In genomic region chr19:4171676-4172075, GRCh38 we compare ENCODE assay signal across 19 cellular contexts. TPM values are rescaled to one million over a fixed set of nuclear protein-coding genes. Genes with fewer than 3 reads are reported as not detected.
DNase-seq lines count a peak whose midpoint lies in the region; ATAC-seq, FAIRE-seq and TF ChIP-seq lines count a peak whose summit lies in the region.
"Had no signal": no experiment of that assay in that cellular context is flagged by ENCODE, and none has a peak within 500 bp of the region (broad histone marks: within the 10 kb centered on the region; RNA-seq: fewer than 3 reads in every experiment).

No MANE protein-coding gene starts in this region.

- H3K27ac ChIP-seq in GM23338 (ENCODE audit: low read depth), result no peak overlapping the region
- no peak overlapping the region for H3K27ac ChIP-seq in HepG2 (ENCODE audit: extremely low read length, insufficient read depth, low read length)
- no peak overlapping the region for H3K27ac ChIP-seq in trophoblast cell (ENCODE audit: low read depth, low read length)
- H3K27ac ChIP-seq in lower lobe of right lung, result no peak overlapping the region
- H3K27ac ChIP-seq: BLaER1 had no signal

- peak overlapping the region; percentile 27 for H3K23ac ChIP-seq in trophoblast cell (ENCODE audit: low read length)

- in situ Hi-C loops in HepG2 (cut with HindIII; ENCODE audit: extremely low pct_ligation_motif_present, low pct_unique_long_range_greater_than_20kb), result no loop called here

- no peak overlapping the region for H3K4me3 ChIP-seq in GM23338
- H3K4me3 ChIP-seq in HepG2 (replicated peaks in 1 of 3; ENCODE audit: insufficient read depth in 1 of 3, low read depth in 2 of 3, low read length in 3 of 3), result no peak overlapping the region
- H3K4me3 ChIP-seq in trophoblast cell (ENCODE audit: low read depth, low read length), result peak overlapping the region; percentile 20
- no peak overlapping the region for H3K4me3 ChIP-seq in lower lobe of right lung
- H3K4me3 ChIP-seq: BLaER1, K562 had no signal

- peaks cover 8% of the 10 kb centered on the region; the same call in 1 of the 2 replicates for H3K27me3 ChIP-seq in GM23338 (ENCODE audit: insufficient read depth)
- no peaks in the 10 kb centered on the region for H3K27me3 ChIP-seq in HepG2 (ENCODE audit: control insufficient read depth in 1 of 2, insufficient read depth in 2 of 2, low read length in 2 of 2)
- H3K27me3 ChIP-seq in trophoblast cell (ENCODE audit: insufficient read depth, low read length), result no peaks in the 10 kb centered on the region
- peaks cover 17% of the 10 kb centered on the region for H3K27me3 ChIP-seq in lower lobe of right lung (ENCODE audit: low read depth)

- H4K20me1 ChIP-seq in GM23338 (replicated peaks; ENCODE audit: insufficient read depth) (no peaks in the 10 kb centered on the region; the same call in 1 of the 2 replicates), HepG2 (ENCODE audit: insufficient read depth, low read length) (peaks cover 4% of the 10 kb centered on the region; the same call in 1 of the 2 replicates)

- H3K14ac ChIP-seq in trophoblast cell (ENCODE audit: low read length), result no peak overlapping the region

- H4K8ac ChIP-seq in trophoblast cell (ENCODE audit: low read depth, low read length), result no peak overlapping the region

- no TSS peak for BruUV-seq in HepG2 (replicated peaks; lab: Mats Ljungman, UMichigan)

- H3K27me3 Mint-ChIP-seq in GM23338 (ENCODE audit: insufficient read depth, low read depth, poor library complexity), result peaks cover 25% of the 10 kb centered on the region
- H3K27me3 Mint-ChIP-seq in central memory CD8-positive, alpha-beta T cell, result peaks cover 42% of the 10 kb centered on the region

- H3K4me1 ChIP-seq in GM23338 (ENCODE audit: insufficient read depth) (no peaks in the 10 kb centered on the region), HepG2 (ENCODE audit: insufficient read depth, low read length) (no peaks in the 10 kb centered on the region), trophoblast cell (ENCODE audit: control insufficient read depth in 1 of 2, insufficient read depth in 2 of 2, low read length in 2 of 2) (peaks cover 0 to 3% of the 10 kb centered on the region in 2 experiments), lower lobe of right lung (no peaks in the 10 kb centered on the region)
- H3K4me1 ChIP-seq: BLaER1 had no signal

- TF ChIP-seq POLR2A in HepG2 (IDR thresholded peaks at IDR 0.05; ENCODE audit: insufficient read depth in 1 of 2, low read depth in 2 of 2, low read length in 2 of 2), result no peak

- H3K9me2 ChIP-seq in GM23338 (ENCODE audit: insufficient read depth), result no peaks in the 10 kb centered on the region

- H2AFZ ChIP-seq in GM23338 (no peak overlapping the region), HepG2 (ENCODE audit: low read length) (no peak overlapping the region), trophoblast cell (ENCODE audit: insufficient read depth, low read length, poor library complexity) (no peak overlapping the region)

- H3K27ac Mint-ChIP-seq in GM23338, result no peak overlapping the region
- H3K27ac Mint-ChIP-seq in central memory CD8-positive, alpha-beta T cell (ENCODE audit: low read depth), result peak overlapping the region; percentile 41

- no peak for TF ChIP-seq RAD21 in HepG2 (CRISPR knock-in tag; IDR thresholded peaks at IDR 0.05)

- no peak overlapping the region for H4K12ac ChIP-seq in trophoblast cell (ENCODE audit: low read depth, low read length)

- H2BK120ac ChIP-seq in trophoblast cell (ENCODE audit: insufficient read depth, low read length, poor library complexity), result no peak overlapping the region

- no peak overlapping the region for H3K4ac ChIP-seq in trophoblast cell (ENCODE audit: low read depth, low read length)

- 100% methylated on average over 1 of the region's 22 CpGs for WGBS in HepG2 (ENCODE audit: low lambda C conversion rate)
- no CpG with 5 or more reads among the region's 22 CpGs for WGBS in trophoblast cell (ENCODE audit: extremely low coverage, insufficient coverage, insufficient read length)

- no peaks in the 10 kb centered on the region for H3K9me3 Mint-ChIP-seq in GM23338
- no peaks in the 10 kb centered on the region for H3K9me3 Mint-ChIP-seq in central memory CD8-positive, alpha-beta T cell

- no peak for FAIRE-seq in HepG2 (lab: Jason Lieb, UNC)
- FAIRE-seq: G401.6, GM12891, GM19239, H54, HTR-8/SVneo, K562 had no signal

- intact Hi-C loops in HepG2 (cut with micrococcal nuclease; ENCODE audit: unreplicated experiment), result no loop called here
- intact Hi-C loops in lower lobe of right lung (cut with DNase I), result no loop called here

- no peak overlapping the region for H2AK5ac ChIP-seq in trophoblast cell (ENCODE audit: low read length)

- TF ChIP-seq EP300 in HepG2 (IDR thresholded peaks at IDR 0.05; ENCODE audit: low read depth in 2 of 2, low read length in 2 of 2), result no peak
- no peak for TF ChIP-seq EP300 in HepG2 (CRISPR knock-in tag; IDR thresholded peaks at IDR 0.05; ENCODE audit: borderline replicate concordance)

- no peak for DNase-seq in GM23338 (ENCODE audit: low spot score)
- no peak for DNase-seq in central memory CD8-positive, alpha-beta T cell (ENCODE audit: low spot score in 2 of 2)
- no peak for DNase-seq in HepG2 (ENCODE audit: low spot score)
- no peak for DNase-seq in trophoblast cell
- no peak for DNase-seq in hepatic stellate cell (ENCODE audit: low spot score)
- no peak for DNase-seq in lower lobe of right lung
- no peak for DNase-seq in DMS53 (lab: John Stamatoyannopoulos, UW)
- DNase-seq: CD8-positive, alpha-beta memory T cell; DMS 273 treated with DMSO at 0.1 percent for 48 hours; DMS79; Karpas-422 had no signal

- H3K4me2 ChIP-seq in GM23338 (no peak overlapping the region), HepG2 (ENCODE audit: low read depth, low read length) (no peak overlapping the region), trophoblast cell (ENCODE audit: low read length) (no peak overlapping the region)
- H3K4me2 ChIP-seq: BLaER1 had no signal

- H3K9ac ChIP-seq in HepG2 (ENCODE audit: insufficient read depth, low read depth, low read length) (no peak overlapping the region), trophoblast cell (ENCODE audit: low read length) (no peak overlapping the region)
- H3K9ac ChIP-seq: BLaER1 had no signal

- TF ChIP-seq CTCF in GM23338 (conservative IDR thresholded peaks at IDR 0.05; ENCODE audit: low read depth in 2 of 2) (no peak), HepG2 (CRISPR knock-in tag; IDR thresholded peaks at IDR 0.05) (no peak), lower lobe of right lung (IDR thresholded peaks at IDR 0.05) (no peak)

- H3F3A ChIP-seq in GM23338 (replicated peaks; ENCODE audit: low read depth), result no peaks in the 10 kb centered on the region

- H2BK12ac ChIP-seq in trophoblast cell (ENCODE audit: low read length), result no peak overlapping the region

- no peak overlapping the region for H4K91ac ChIP-seq in trophoblast cell (ENCODE audit: low read depth, low read length)

- no peak overlapping the region for H3K18ac ChIP-seq in trophoblast cell (ENCODE audit: low read length)

- H3K4me3 Mint-ChIP-seq in GM23338, result 0 out of 3 replicates have a peak overlapping the region, but pooled peaks have one; percentile 27
- no peak overlapping the region for H3K4me3 Mint-ChIP-seq in central memory CD8-positive, alpha-beta T cell
- H3K4me3 Mint-ChIP-seq: CD8-positive, alpha-beta memory T cell had no signal

- CTCF ChIA-PET in HepG2 (lab: Yijun Ruan, JAX; ENCODE audit: low intra/inter-chr PET ratio, low total read pairs), result no interaction called here

- peaks cover 4% of the 10 kb centered on the region; the same call in 1 of the 3 replicates for H3K4me1 Mint-ChIP-seq in GM23338
- peaks cover 10% of the 10 kb centered on the region for H3K4me1 Mint-ChIP-seq in central memory CD8-positive, alpha-beta T cell

- H3K36me3 ChIP-seq in GM23338 (ENCODE audit: insufficient read depth), result no peaks in the 10 kb centered on the region
- peaks cover 0 to 2% of the 10 kb centered on the region in 2 experiments; a peak in 1 of 5 replicates for H3K36me3 ChIP-seq in HepG2 (replicated peaks in 1 of 2; ENCODE audit: control insufficient read depth in 1 of 2, insufficient read depth in 2 of 2, low read length in 2 of 2)
- H3K36me3 ChIP-seq in trophoblast cell (ENCODE audit: control insufficient read depth in 1 of 2, insufficient read depth in 2 of 2, low read length in 2 of 2), result peaks cover 14 to 15% of the 10 kb centered on the region in 2 experiments
- peaks cover 22% of the 10 kb centered on the region for H3K36me3 ChIP-seq in lower lobe of right lung

- no peaks in the 10 kb centered on the region for H3K36me3 Mint-ChIP-seq in GM23338 (ENCODE audit: low read depth)
- H3K36me3 Mint-ChIP-seq in central memory CD8-positive, alpha-beta T cell (ENCODE audit: insufficient read depth), result peaks cover 14% of the 10 kb centered on the region

- H3K79me2 ChIP-seq in GM23338 (replicated peaks; ENCODE audit: insufficient read depth) (no peaks in the 10 kb centered on the region), HepG2 (ENCODE audit: insufficient read depth, low read length) (no peaks in the 10 kb centered on the region), trophoblast cell (ENCODE audit: control insufficient read depth, insufficient read depth, low read length, poor library complexity) (no peaks in the 10 kb centered on the region)

- no peak overlapping the region for H2BK5ac ChIP-seq in trophoblast cell (ENCODE audit: low read depth, low read length, poor library complexity)

- ATAC-seq in GM23338 (no peak), HepG2 (no peak; the same call in 2 of the 3 replicates), lower lobe of right lung (no peak)
- no peak for ATAC-seq in central memory CD8-positive, alpha-beta T cell (replicated peaks; ENCODE audit: extremely low read depth, poor library complexity, severe bottlenecking)
- ATAC-seq: K562 had no signal

- H3K9me3 ChIP-seq in HepG2 (ENCODE audit: low read length) (no peaks in the 10 kb centered on the region), trophoblast cell (ENCODE audit: insufficient read depth, low read depth, low read length) (peaks cover 3% of the 10 kb centered on the region), lower lobe of right lung (no peaks in the 10 kb centered on the region)
- H3K9me3 ChIP-seq: BLaER1 had no signal

- POLR2A ChIA-PET in HepG2 (lab: Yijun Ruan, JAX), result interaction anchor here (0.9 kb wide), 1 partner anchor 18 kb away, joined by 3 read pairs; the partner anchor contains the start of gene CREB3L3

- H3K79me1 ChIP-seq in trophoblast cell (ENCODE audit: low read length), result no peaks in the 10 kb centered on the region

RNA-seq across cellular contexts. Expression of gene SIRT6, which starts 10.7 kb away (rescaled TPM):
- 15.8 and 26.7 TPM in 2 replicates for total RNA-seq in GM23338 (2014; rRNA removed; shearing (Covaris generic))
- polyA plus RNA-seq in GM23338 (2016; fragmentation: Nextera tagmentation; extraction: Ambion mirVana) (18.9 and 19.3 TPM in 2 replicates), HepG2 (2011; rRNA removed) (18.4 and 20.7 TPM in 2 replicates)
- total RNA-seq in HepG2 (2016; rRNA removed; fragmentation: Illumina TruSeq; extraction: Trizol) (8.6 and 11.0 TPM in 2 replicates), lower lobe of right lung (18.1 TPM)
- total RNA-seq in HepG2 (2016; cell fraction: cytosol; rRNA removed; fragmentation: Illumina TruSeq; extraction: Trizol; ENCODE audit: low read depth), result 7.2 and 9.1 TPM in 2 replicates
- total RNA-seq in HepG2 (2016; cell fraction: insoluble cytoplasmic fraction; rRNA removed; fragmentation: Illumina TruSeq; extraction: Trizol), result 7.9 and 10.6 TPM in 2 replicates
- 7.5 and 8.1 TPM in 2 replicates for total RNA-seq in HepG2 (2016; cell fraction: membrane; rRNA removed; fragmentation: Illumina TruSeq; extraction: Trizol)
- 7.0 and 8.1 TPM in 2 replicates for total RNA-seq in HepG2 (2016; cell fraction: nucleus; rRNA removed; fragmentation: Illumina TruSeq; extraction: Trizol)
- polyA plus RNA-seq in HepG2 (2011; cell fraction: cytosol; rRNA removed), result 12.2 and 19.4 TPM in 2 replicates
- 69.5 and 82.9 TPM in 2 replicates for polyA plus RNA-seq in HepG2 (2011; cell fraction: nucleus; rRNA removed)
- polyA plus RNA-seq in HepG2 (2012), result 7.3 and 9.2 TPM in 2 replicates
- polyA plus RNA-seq in HepG2 (2016; cell fraction: cytosol; fragmentation: Illumina TruSeq; extraction: Trizol; ENCODE audit: low read depth), result 4.6 and 5.1 TPM in 2 replicates
- 9.5 and 10.8 TPM in 2 replicates for polyA plus RNA-seq in HepG2 (2016; cell fraction: insoluble cytoplasmic fraction; fragmentation: Illumina TruSeq; extraction: Trizol; ENCODE audit: low read depth)
- 6.0 TPM in 2 replicates for polyA plus RNA-seq in HepG2 (2016; cell fraction: membrane; fragmentation: Illumina TruSeq; extraction: Trizol; ENCODE audit: low read depth)
- 31.6 and 35.6 TPM in 2 replicates for polyA plus RNA-seq in HepG2 (2016; cell fraction: nucleus; fragmentation: Illumina TruSeq; extraction: Trizol; ENCODE audit: insufficient read depth, low read depth)
- polyA minus RNA-seq in HepG2 (2011; rRNA and poly(A)+ RNA removed; ENCODE audit: low replicate concordance), result 18.0 and 19.2 TPM in 2 replicates
- polyA minus RNA-seq in HepG2 (2011; cell fraction: cytosol; rRNA and poly(A)+ RNA removed), result 6.8 and 7.4 TPM in 2 replicates
- 9.0 TPM in 2 replicates for polyA minus RNA-seq in HepG2 (2011; cell fraction: nucleus; rRNA and poly(A)+ RNA removed)
- polyA plus RNA-seq in trophoblast cell (2013), result 16.3 and 18.5 TPM in 2 replicates

RNA-seq across cellular contexts. Expression of gene ANKRD24, which starts 10.8 kb away (rescaled TPM):
- total RNA-seq in GM23338 (2014; rRNA removed; shearing (Covaris generic)), result 13.4 and 18.0 TPM in 2 replicates
- polyA plus RNA-seq in GM23338 (2016; fragmentation: Nextera tagmentation; extraction: Ambion mirVana), result 3.7 and 4.5 TPM in 2 replicates
- 0.13 TPM in 1 of 2 replicates, not detected in the other for total RNA-seq in HepG2 (2016; rRNA removed; fragmentation: Illumina TruSeq; extraction: Trizol)
- total RNA-seq in HepG2 (2016; cell fraction: cytosol; rRNA removed; fragmentation: Illumina TruSeq; extraction: Trizol; ENCODE audit: low read depth), result not detected in 2 replicates
- 0.06 and 0.19 TPM in 2 replicates for total RNA-seq in HepG2 (2016; cell fraction: insoluble cytoplasmic fraction; rRNA removed; fragmentation: Illumina TruSeq; extraction: Trizol)
- not detected in 2 replicates for total RNA-seq in HepG2 (2016; cell fraction: membrane; rRNA removed; fragmentation: Illumina TruSeq; extraction: Trizol)
- 0.22 TPM in 1 of 2 replicates, not detected in the other for total RNA-seq in HepG2 (2016; cell fraction: nucleus; rRNA removed; fragmentation: Illumina TruSeq; extraction: Trizol)
- 0.17 and 0.24 TPM in 2 replicates for polyA plus RNA-seq in HepG2 (2011; rRNA removed)
- 0.15 and 0.19 TPM in 2 replicates for polyA plus RNA-seq in HepG2 (2011; cell fraction: cytosol; rRNA removed)
- 0.97 and 1.2 TPM in 2 replicates for polyA plus RNA-seq in HepG2 (2011; cell fraction: nucleus; rRNA removed)
- 0.13 and 0.28 TPM in 2 replicates for polyA plus RNA-seq in HepG2 (2012)
- not detected in 2 replicates for polyA plus RNA-seq in HepG2 (2016; cell fraction: cytosol; fragmentation: Illumina TruSeq; extraction: Trizol; ENCODE audit: low read depth)
- polyA plus RNA-seq in HepG2 (2016; cell fraction: insoluble cytoplasmic fraction; fragmentation: Illumina TruSeq; extraction: Trizol; ENCODE audit: low read depth), result not detected in 2 replicates
- polyA plus RNA-seq in HepG2 (2016; cell fraction: membrane; fragmentation: Illumina TruSeq; extraction: Trizol; ENCODE audit: low read depth), result not detected in 2 replicates
- polyA plus RNA-seq in HepG2 (2016; cell fraction: nucleus; fragmentation: Illumina TruSeq; extraction: Trizol; ENCODE audit: insufficient read depth, low read depth), result 0.36 and 0.63 TPM in 2 replicates
- polyA minus RNA-seq in HepG2 (2011; rRNA and poly(A)+ RNA removed; ENCODE audit: low replicate concordance), result 0.07 and 0.20 TPM in 2 replicates
- not detected in 2 replicates for polyA minus RNA-seq in HepG2 (2011; cell fraction: cytosol; rRNA and poly(A)+ RNA removed)
- 0.25 TPM in 1 of 2 replicates, not detected in the other for polyA minus RNA-seq in HepG2 (2011; cell fraction: nucleus; rRNA and poly(A)+ RNA removed)
- polyA plus RNA-seq in trophoblast cell (2013), result 0.18 and 0.27 TPM in 2 replicates
- total RNA-seq in lower lobe of right lung, result 1.9 TPM

RNA-seq across cellular contexts. Expression of gene CREB3L3, which starts 18.2 kb away (rescaled TPM):
- not detected in 2 replicates for total RNA-seq in GM23338 (2014; rRNA removed; shearing (Covaris generic))
- 0.26 and 0.42 TPM in 2 replicates for polyA plus RNA-seq in GM23338 (2016; fragmentation: Nextera tagmentation; extraction: Ambion mirVana)
- 3.8 and 4.5 TPM in 2 replicates for total RNA-seq in HepG2 (2016; rRNA removed; fragmentation: Illumina TruSeq; extraction: Trizol)
- 0.61 and 1.3 TPM in 2 replicates for total RNA-seq in HepG2 (2016; cell fraction: cytosol; rRNA removed; fragmentation: Illumina TruSeq; extraction: Trizol; ENCODE audit: low read depth)
- total RNA-seq in HepG2 (2016; cell fraction: insoluble cytoplasmic fraction; rRNA removed; fragmentation: Illumina TruSeq; extraction: Trizol), result 2.7 and 4.7 TPM in 2 replicates
- 1.9 and 2.1 TPM in 2 replicates for total RNA-seq in HepG2 (2016; cell fraction: membrane; rRNA removed; fragmentation: Illumina TruSeq; extraction: Trizol)
- 5.9 and 7.0 TPM in 2 replicates for total RNA-seq in HepG2 (2016; cell fraction: nucleus; rRNA removed; fragmentation: Illumina TruSeq; extraction: Trizol)
- polyA plus RNA-seq in HepG2 (2011; rRNA removed), result 3.8 and 7.0 TPM in 2 replicates
- polyA plus RNA-seq in HepG2 (2011; cell fraction: cytosol; rRNA removed), result 3.1 and 5.0 TPM in 2 replicates
- 7.4 and 9.2 TPM in 2 replicates for polyA plus RNA-seq in HepG2 (2011; cell fraction: nucleus; rRNA removed)
- polyA plus RNA-seq in HepG2 (2012), result 13.4 and 16.9 TPM in 2 replicates
- polyA plus RNA-seq in HepG2 (2016; cell fraction: cytosol; fragmentation: Illumina TruSeq; extraction: Trizol; ENCODE audit: low read depth), result 2.1 and 2.2 TPM in 2 replicates
- polyA plus RNA-seq in HepG2 (2016; cell fraction: insoluble cytoplasmic fraction; fragmentation: Illumina TruSeq; extraction: Trizol; ENCODE audit: low read depth), result 11.1 and 13.5 TPM in 2 replicates
- 4.0 and 5.2 TPM in 2 replicates for polyA plus RNA-seq in HepG2 (2016; cell fraction: membrane; fragmentation: Illumina TruSeq; extraction: Trizol; ENCODE audit: low read depth)
- 28.4 and 29.8 TPM in 2 replicates for polyA plus RNA-seq in HepG2 (2016; cell fraction: nucleus; fragmentation: Illumina TruSeq; extraction: Trizol; ENCODE audit: insufficient read depth, low read depth)
- 0.09 and 2.9 TPM in 2 replicates for polyA minus RNA-seq in HepG2 (2011; rRNA and poly(A)+ RNA removed; ENCODE audit: low replicate concordance)
- polyA minus RNA-seq in HepG2 (2011; cell fraction: cytosol; rRNA and poly(A)+ RNA removed), result 1.7 and 3.2 TPM in 2 replicates
- polyA minus RNA-seq in HepG2 (2011; cell fraction: nucleus; rRNA and poly(A)+ RNA removed), result 2.1 and 2.6 TPM in 2 replicates
- 0.28 and 0.33 TPM in 2 replicates for polyA plus RNA-seq in trophoblast cell (2013)
- not detected for total RNA-seq in lower lobe of right lung
- total RNA-seq: A673; CD8-positive, alpha-beta memory T cell had no signal

RNA-seq across cellular contexts. Expression of gene MAP2K2, which starts 47.8 kb away (rescaled TPM):
- total RNA-seq in GM23338 (2014; rRNA removed; shearing (Covaris generic)), result 140 and 151 TPM in 2 replicates
- polyA plus RNA-seq in GM23338 (2016; fragmentation: Nextera tagmentation; extraction: Ambion mirVana) (99.7 and 108 TPM in 2 replicates), HepG2 (2011; rRNA removed) (70.3 and 88.1 TPM in 2 replicates)
- total RNA-seq in HepG2 (2016; rRNA removed; fragmentation: Illumina TruSeq; extraction: Trizol) (72.2 and 80.9 TPM in 2 replicates), lower lobe of right lung (125 TPM)
- 141 and 153 TPM in 2 replicates for total RNA-seq in HepG2 (2016; cell fraction: cytosol; rRNA removed; fragmentation: Illumina TruSeq; extraction: Trizol; ENCODE audit: low read depth)
- total RNA-seq in HepG2 (2016; cell fraction: insoluble cytoplasmic fraction; rRNA removed; fragmentation: Illumina TruSeq; extraction: Trizol), result 63.3 and 84.3 TPM in 2 replicates
- 168 and 190 TPM in 2 replicates for total RNA-seq in HepG2 (2016; cell fraction: membrane; rRNA removed; fragmentation: Illumina TruSeq; extraction: Trizol)
- 40.1 and 53.8 TPM in 2 replicates for total RNA-seq in HepG2 (2016; cell fraction: nucleus; rRNA removed; fragmentation: Illumina TruSeq; extraction: Trizol)
- polyA plus RNA-seq in HepG2 (2011; cell fraction: cytosol; rRNA removed), result 63.3 and 103 TPM in 2 replicates
- 96.2 and 101 TPM in 2 replicates for polyA plus RNA-seq in HepG2 (2011; cell fraction: nucleus; rRNA removed)
- 73.5 and 112 TPM in 2 replicates for polyA plus RNA-seq in HepG2 (2012)
- polyA plus RNA-seq in HepG2 (2016; cell fraction: cytosol; fragmentation: Illumina TruSeq; extraction: Trizol; ENCODE audit: low read depth), result 205 and 223 TPM in 2 replicates
- polyA plus RNA-seq in HepG2 (2016; cell fraction: insoluble cytoplasmic fraction; fragmentation: Illumina TruSeq; extraction: Trizol; ENCODE audit: low read depth), result 99.4 and 124 TPM in 2 replicates
- 271 and 285 TPM in 2 replicates for polyA plus RNA-seq in HepG2 (2016; cell fraction: membrane; fragmentation: Illumina TruSeq; extraction: Trizol; ENCODE audit: low read depth)
- polyA plus RNA-seq in HepG2 (2016; cell fraction: nucleus; fragmentation: Illumina TruSeq; extraction: Trizol; ENCODE audit: insufficient read depth, low read depth), result 113 and 116 TPM in 2 replicates
- polyA minus RNA-seq in HepG2 (2011; rRNA and poly(A)+ RNA removed; ENCODE audit: low replicate concordance), result 82.8 and 120 TPM in 2 replicates
- 55.4 and 61.2 TPM in 2 replicates for polyA minus RNA-seq in HepG2 (2011; cell fraction: cytosol; rRNA and poly(A)+ RNA removed)
- polyA minus RNA-seq in HepG2 (2011; cell fraction: nucleus; rRNA and poly(A)+ RNA removed), result 25.8 and 27.8 TPM in 2 replicates
- polyA plus RNA-seq in trophoblast cell (2013), result 150 and 155 TPM in 2 replicates

RNA-seq across cellular contexts. Expression of gene EBI3, which starts 57.6 kb away (rescaled TPM):
- 0.52 TPM in 1 of 2 replicates, not detected in the other for total RNA-seq in GM23338 (2014; rRNA removed; shearing (Covaris generic))
- 1.4 and 1.6 TPM in 2 replicates for polyA plus RNA-seq in GM23338 (2016; fragmentation: Nextera tagmentation; extraction: Ambion mirVana)
- total RNA-seq in HepG2 (2016; rRNA removed; fragmentation: Illumina TruSeq; extraction: Trizol), result not detected in 2 replicates
- not detected in 2 replicates for total RNA-seq in HepG2 (2016; cell fraction: cytosol; rRNA removed; fragmentation: Illumina TruSeq; extraction: Trizol; ENCODE audit: low read depth)
- total RNA-seq in HepG2 (2016; cell fraction: insoluble cytoplasmic fraction; rRNA removed; fragmentation: Illumina TruSeq; extraction: Trizol), result 0.16 and 0.28 TPM in 2 replicates
- total RNA-seq in HepG2 (2016; cell fraction: membrane; rRNA removed; fragmentation: Illumina TruSeq; extraction: Trizol), result not detected in 2 replicates
- total RNA-seq in HepG2 (2016; cell fraction: nucleus; rRNA removed; fragmentation: Illumina TruSeq; extraction: Trizol), result not detected in 2 replicates
- polyA plus RNA-seq in HepG2 (2011; rRNA removed), result 3.4 and 8.3 TPM in 2 replicates
- 3.7 and 5.7 TPM in 2 replicates for polyA plus RNA-seq in HepG2 (2011; cell fraction: cytosol; rRNA removed)
- 5.8 TPM in 2 replicates for polyA plus RNA-seq in HepG2 (2011; cell fraction: nucleus; rRNA removed)
- polyA plus RNA-seq in HepG2 (2012), result 5.3 and 5.5 TPM in 2 replicates
- polyA plus RNA-seq in HepG2 (2016; cell fraction: cytosol; fragmentation: Illumina TruSeq; extraction: Trizol; ENCODE audit: low read depth), result 0.20 TPM in 1 of 2 replicates, not detected in the other
- not detected in 2 replicates for polyA plus RNA-seq in HepG2 (2016; cell fraction: insoluble cytoplasmic fraction; fragmentation: Illumina TruSeq; extraction: Trizol; ENCODE audit: low read depth)
- not detected in 2 replicates for polyA plus RNA-seq in HepG2 (2016; cell fraction: membrane; fragmentation: Illumina TruSeq; extraction: Trizol; ENCODE audit: low read depth)
- 0.83 TPM in 1 of 2 replicates, not detected in the other for polyA plus RNA-seq in HepG2 (2016; cell fraction: nucleus; fragmentation: Illumina TruSeq; extraction: Trizol; ENCODE audit: insufficient read depth, low read depth)
- 2.3 and 3.4 TPM in 2 replicates for polyA minus RNA-seq in HepG2 (2011; rRNA and poly(A)+ RNA removed; ENCODE audit: low replicate concordance)
- polyA minus RNA-seq in HepG2 (2011; cell fraction: cytosol; rRNA and poly(A)+ RNA removed), result 3.4 TPM in 1 of 2 replicates, not detected in the other
- 1.5 and 1.8 TPM in 2 replicates for polyA minus RNA-seq in HepG2 (2011; cell fraction: nucleus; rRNA and poly(A)+ RNA removed)
- polyA plus RNA-seq in trophoblast cell (2013), result 1.3 and 1.4 TPM in 2 replicates
- total RNA-seq in lower lobe of right lung, result 1.7 TPM
- polyA plus RNA-seq: CD8-positive, alpha-beta memory T cell had no signal
